In genomic region chr13:98761126-98761978, GRCh38 we compare ENCODE assay signal across 8 cellular contexts. TPM values are rescaled to one million over a fixed set of nuclear protein-coding genes. Genes with fewer than 3 reads are reported as not detected.
DNase-seq lines count a peak whose midpoint lies in the region; ATAC-seq, FAIRE-seq and TF ChIP-seq lines count a peak whose summit lies in the region.
"Had no signal": no experiment of that assay in that cellular context is flagged by ENCODE, and none has a peak within 500 bp of the region (broad histone marks: within the 10 kb centered on the region; RNA-seq: fewer than 3 reads in every experiment).

No MANE protein-coding gene starts in this region.

- no peak overlapping the region for H3K4me3 Mint-ChIP-seq in stimulated activated naive B cell treated with anti-CD40 and anti-IgM and Interleukin-4, amounts not matched to agents 10 μg/mL and 1 μg/mL and 100 μg/mL, for 72 hours

- H3K27me3 Mint-ChIP-seq in stimulated activated naive B cell treated with anti-CD40 and anti-IgM and Interleukin-4, amounts not matched to agents 10 μg/mL and 1 μg/mL and 100 μg/mL, for 72 hours = peaks cover 17 to 18% of the 10 kb centered on the region in 2 donors

- no peaks in the 10 kb centered on the region for H3K4me1 Mint-ChIP-seq in stimulated activated naive B cell treated with anti-CD40 and anti-IgM and Interleukin-4, amounts not matched to agents 10 μg/mL and 1 μg/mL and 100 μg/mL, for 72 hours

- no peak overlapping the region for H3K27ac Mint-ChIP-seq in stimulated activated naive B cell treated with anti-CD40 and anti-IgM and Interleukin-4, amounts not matched to agents 10 μg/mL and 1 μg/mL and 100 μg/mL, for 72 hours

- H3K4me3 ChIP-seq in cardiac fibroblast (replicated peaks in 1 of 2; ENCODE audit: low read depth in 2 of 2, low read length in 2 of 2) (peak overlapping the region in 1 of 2 donors; percentile 36), small intestine (ENCODE audit: low read depth in 1 of 2, low read length in 2 of 2) (no peak overlapping the region)

- no peaks in the 10 kb centered on the region for H3K4me1 ChIP-seq in small intestine (ENCODE audit: control insufficient read depth in 2 of 2, insufficient read depth in 1 of 2, low read depth in 1 of 2, low read length in 1 of 2)

- peak overlapping the region in 1 of 2 donors; percentile 22 for H3K27ac ChIP-seq in small intestine (ENCODE audit: low read depth in 1 of 2, low read length in 1 of 2)

- H3K36me3 ChIP-seq in small intestine (ENCODE audit: control insufficient read depth in 2 of 2, insufficient read depth in 2 of 2, low read length in 2 of 2) = no peaks in the 10 kb centered on the region

- H3K27me3 ChIP-seq in small intestine (ENCODE audit: control insufficient read depth in 2 of 2, insufficient read depth in 2 of 2, low read length in 2 of 2) = no peaks in the 10 kb centered on the region

- peak; percentile 3 for TF ChIP-seq CTCF in cardiac fibroblast (IDR thresholded peaks at IDR 0.05; ENCODE audit: low read depth, low read length)

- peaks cover 0 to 5% of the 10 kb centered on the region in 2 donors for H3K36me3 Mint-ChIP-seq in stimulated activated naive B cell treated with anti-CD40 and anti-IgM and Interleukin-4, amounts not matched to agents 10 μg/mL and 1 μg/mL and 100 μg/mL, for 72 hours

- no peaks in the 10 kb centered on the region for H3K9me3 ChIP-seq in small intestine (ENCODE audit: control insufficient read depth, low read depth)

- H3K9me3 Mint-ChIP-seq in stimulated activated naive B cell treated with anti-CD40 and anti-IgM and Interleukin-4, amounts not matched to agents 10 μg/mL and 1 μg/mL and 100 μg/mL, for 72 hours = peaks cover 4 to 13% of the 10 kb centered on the region in 2 donors

- DNase-seq in cardiac fibroblast (ENCODE audit: low read depth in 2 of 2) = peak; percentile 75 to 81
- peak; percentile 85 for DNase-seq in small intestine
- DNase-seq in stimulated activated naive B cell treated with anti-CD40 and anti-IgM and Interleukin-4, amounts not matched to agents 10 μg/mL and 1 μg/mL and 100 μg/mL, for 72 hours = no peak
- DNase-seq in HTR-8/SVneo (ENCODE audit: insufficient read length, low spot score) = no peak
- no peak for DNase-seq in NCI-H1092 (lab: John Stamatoyannopoulos, UW)

- ATAC-seq in GM19324 (IDR thresholded peaks at IDR 0.05; ENCODE audit: low FRiP score, unreplicated experiment) (peak; percentile 82), HG03520 (IDR thresholded peaks at IDR 0.05; ENCODE audit: unreplicated experiment) (peak; percentile 44)
- no peak for ATAC-seq in stimulated activated naive B cell treated with anti-CD40 and anti-IgM and Interleukin-4, amounts not matched to agents 10 μg/mL and 1 μg/mL and 100 μg/mL, for 72 hours (replicated peaks)

- FAIRE-seq in small intestine (lab: Jason Lieb, UNC) (no peak), HTR-8/SVneo (lab: Jason Lieb, UNC) (no peak)
- FAIRE-seq: islet of Langerhans had no signal

- 56 to 60% (median 58%) methylated on average over 15 of the region's 15 CpGs for WGBS in small intestine, 3 donors

RNA-seq across cellular contexts. Expression of gene SLC15A1, which starts 8.9 kb away (rescaled TPM):
- 100 to 1,000 TPM in 2 of 3 donors, 10 to 100 TPM in 1; 36.9 to 422 (median 263) TPM for polyA plus RNA-seq in small intestine

Comparison
In these comparisons a context has a peak if more than half of its experiments do, and no peak if none do; other contexts are left out.
1. ATAC-seq: peak in GM19324 (single experiment) and HG03520 (single experiment); none in stimulated activated naive B cell treated with anti-CD40 and anti-IgM and Interleukin-4, amounts not matched to agents 10 μg/mL and 1 μg/mL and 100 μg/mL, for 72 hours (0 of 2).
2. DNase-seq: peak in cardiac fibroblast (2 of 2) and small intestine (single experiment); none in stimulated activated naive B cell treated with anti-CD40 and anti-IgM and Interleukin-4, amounts not matched to agents 10 μg/mL and 1 μg/mL and 100 μg/mL, for 72 hours (single experiment), HTR-8/SVneo (single experiment) and NCI-H1092 (single experiment).